In genomic region chr4:145179861-145180297, GRCh38 we compare ENCODE assay signal across 8 cellular contexts. TPM values are rescaled to one million over a fixed set of nuclear protein-coding genes. Genes with fewer than 3 reads are reported as not detected.
DNase-seq lines count a peak whose midpoint lies in the region; ATAC-seq and TF ChIP-seq lines count a peak whose summit lies in the region.
"Not testable (repeated sequence)": the region's sequence is repeated elsewhere in the genome, so short reads cannot be mapped to it uniquely, and the experiment has no call there.

No MANE protein-coding gene starts in this region.

- not testable (repeated sequence) for TF ChIP-seq CTCF in SK-N-SH (IDR thresholded peaks at IDR 0.05); astrocyte of the spinal cord (IDR thresholded peaks at IDR 0.05; ENCODE audit: low read depth, low read length); tibial nerve (IDR thresholded peaks at IDR 0.05)

- not testable (repeated sequence) for H3K36me3 Mint-ChIP-seq in natural killer cell treated with Interleukin-12 subunit alpha and Interleukin-12 subunit beta and Interleukin-15 and Interleukin-18, amount 100 ng/mL, for 72 hours

- not testable (repeated sequence) for TF ChIP-seq POLR2A in tibial nerve (IDR thresholded peaks at IDR 0.05)

- not testable (repeated sequence) for H3K36me3 ChIP-seq in HUES48 (ENCODE audit: control insufficient read depth, insufficient read depth, low read length); SK-N-SH (replicated peaks in 1 of 2; ENCODE audit: control insufficient read depth in 1 of 2, insufficient read depth in 2 of 2, low read length in 1 of 2); tibial nerve

- peaks cover 20 to 39% of the 10 kb centered on the region in 2 donors for H3K4me1 Mint-ChIP-seq in natural killer cell treated with Interleukin-12 subunit alpha and Interleukin-12 subunit beta and Interleukin-15 and Interleukin-18, amount 100 ng/mL, for 72 hours (ENCODE audit: low read depth in 2 of 2)

- not testable (repeated sequence) for H3K9me3 ChIP-seq in HUES48 (ENCODE audit: control insufficient read depth, insufficient read depth, low read length); SK-N-SH; tibial nerve

- in situ Hi-C loops in astrocyte of the spinal cord (cut with HindIII; ENCODE audit: low sequenced_read_pairs) = not testable (repeated sequence)

- not testable (repeated sequence) for H3K27me3 Mint-ChIP-seq in natural killer cell treated with Interleukin-12 subunit alpha and Interleukin-12 subunit beta and Interleukin-15 and Interleukin-18, amount 100 ng/mL, for 72 hours

- WGBS in SK-N-SH (ENCODE audit: low lambda C conversion rate) = 3% methylated on average over 6 of the region's 57 CpGs
- 1% methylated on average over 28 to 47 of the region's 57 CpGs for WGBS in tibial nerve, 2 donors

- not testable (repeated sequence) for H3K9me2 ChIP-seq in SK-N-SH

- ATAC-seq in GM21717 (IDR thresholded peaks at IDR 0.05; ENCODE audit: unreplicated experiment) = peak; percentile 26
- peak; percentile 38 for ATAC-seq in Right ventricle myocardium inferior
- ATAC-seq in natural killer cell treated with Interleukin-12 subunit alpha and Interleukin-12 subunit beta and Interleukin-15 and Interleukin-18, amount 100 ng/mL, for 72 hours = peak; percentile 59 to 74

- not testable (repeated sequence) for TF ChIP-seq EP300 in SK-N-SH (IDR thresholded peaks at IDR 0.05; ENCODE audit: borderline replicate concordance in 1 of 2, low read depth in 1 of 2, low read length in 1 of 2); tibial nerve (IDR thresholded peaks at IDR 0.05)

- H3K9ac ChIP-seq in HUES48 (ENCODE audit: low read depth, low read length) (peak overlapping the region; percentile 75), SK-N-SH (peak overlapping the region; percentile 87)

- DNase-seq in SK-N-SH = peak; percentile 47
- not testable (repeated sequence) for DNase-seq in astrocyte of the spinal cord (ENCODE audit: low read depth, low spot score); natural killer cell treated with Interleukin-12 subunit alpha and Interleukin-12 subunit beta and Interleukin-15 and Interleukin-18, amount 100 ng/mL, for 72 hours (ENCODE audit: low spot score); tibial nerve (ENCODE audit: low spot score in 2 of 2)
- peak; percentile 72 for DNase-seq in Right ventricle myocardium inferior (ENCODE audit: missing footprints)

- peak overlapping the region; percentile 47 to 79 for H3K27ac Mint-ChIP-seq in natural killer cell treated with Interleukin-12 subunit alpha and Interleukin-12 subunit beta and Interleukin-15 and Interleukin-18, amount 100 ng/mL, for 72 hours

- peak overlapping the region; percentile 78 for H2AFZ ChIP-seq in SK-N-SH (ENCODE audit: low read depth)

- H3F3A ChIP-seq in SK-N-SH (replicated peaks; ENCODE audit: insufficient read depth) = not testable (repeated sequence)

- peaks cover 24% of the 10 kb centered on the region for H4K20me1 ChIP-seq in SK-N-SH (ENCODE audit: insufficient read depth)

- H3K4me1 ChIP-seq in HUES48 (ENCODE audit: control insufficient read depth, insufficient read depth, low read length) (peaks cover 19% of the 10 kb centered on the region), SK-N-SH (ENCODE audit: control insufficient read depth in 1 of 2, insufficient read depth in 2 of 2, low read depth in 1 of 2, low read length in 1 of 2) (peaks cover 0 to 17% of the 10 kb centered on the region in 2 experiments; a peak in 2 of 4 replicates), tibial nerve (peaks cover 0 to 48% (median 25%) of the 10 kb centered on the region in 4 donors)

- CTCF ChIA-PET in SK-N-SH (lab: Yijun Ruan, JAX) = interaction anchor here (0.9 to 1.1 kb wide), 2 partner anchors 9 to 27 kb away, joined by 3 read pairs; no protein-coding TSS in a partner anchor

- H3K4me3 Mint-ChIP-seq in natural killer cell treated with Interleukin-12 subunit alpha and Interleukin-12 subunit beta and Interleukin-15 and Interleukin-18, amount 100 ng/mL, for 72 hours = peak overlapping the region; percentile 86

- H3K27ac ChIP-seq in HUES48 (ENCODE audit: low read depth, low read length) (peak overlapping the region; percentile 89), SK-N-SH (ENCODE audit: low read depth in 2 of 2, low read length in 1 of 2) (peak overlapping the region; percentile 80 to 89), tibial nerve (peak overlapping the region; percentile 92 to 100 (median 99))

- intact Hi-C loops in Right ventricle myocardium inferior (cut with DNase I) = loop anchor here (2.0 to 10.0 kb wide), 2 partner anchors 305 to 439 kb away; partner anchors contain the start of genes MMAA and SMAD1

- POLR2A ChIA-PET in SK-N-SH (lab: Yijun Ruan, JAX) = not testable (repeated sequence)

- H3K27me3 ChIP-seq in HUES48 (ENCODE audit: control insufficient read depth, insufficient read depth, low read length); SK-N-SH (ENCODE audit: insufficient read depth); tibial nerve: not testable (repeated sequence)

- H3K4me3 ChIP-seq in GM08714 (ENCODE audit: low read length) (peak overlapping the region; percentile 100), HUES48 (ENCODE audit: low read depth, low read length) (peak overlapping the region; percentile 68), SK-N-SH (ENCODE audit: low read depth in 2 of 2, low read length in 1 of 2) (peak overlapping the region; percentile 62 to 74), astrocyte of the spinal cord (ENCODE audit: low read depth, low read length) (peak overlapping the region; percentile 79), tibial nerve (peak overlapping the region; percentile 73 to 100 (median 94))

- not testable (repeated sequence) for H3K9me3 Mint-ChIP-seq in natural killer cell treated with Interleukin-12 subunit alpha and Interleukin-12 subunit beta and Interleukin-15 and Interleukin-18, amount 100 ng/mL, for 72 hours

- H3K79me2 ChIP-seq in SK-N-SH (ENCODE audit: insufficient read depth) = peaks cover 47% of the 10 kb centered on the region

- TF ChIP-seq RAD21 in SK-N-SH (IDR thresholded peaks at IDR 0.05; ENCODE audit: low read length) = not testable (repeated sequence)

- peak overlapping the region; percentile 89; the same call in 1 of the 2 replicates for H3K4me2 ChIP-seq in SK-N-SH

RNA-seq across cellular contexts. Expression of gene OTUD4, which starts 0.5 kb away (rescaled TPM):
- 8.5 and 11.6 TPM in 2 replicates for polyA plus RNA-seq in SK-N-SH (2012; rRNA removed)
- 12.0 and 13.9 TPM in 2 replicates for polyA plus RNA-seq in SK-N-SH (2012; cell fraction: cytosol; rRNA removed)
- polyA plus RNA-seq in SK-N-SH (2012; cell fraction: nucleus; rRNA removed) = 8.4 and 16.6 TPM in 2 replicates
- total RNA-seq in Right ventricle myocardium inferior = 34.5 TPM
- total RNA-seq in natural killer cell treated with Interleukin-12 subunit alpha and Interleukin-12 subunit beta and Interleukin-15 and Interleukin-18, amount 100 ng/mL, for 72 hours = 10 to 100 TPM; 44.1 to 60.8 TPM
- total RNA-seq in tibial nerve = 10 to 100 TPM; 33.7 to 44.8 (median 35.9) TPM
